Comparison of ENCODE assay signal across 1 cellular context in the genomic region with DNA sequence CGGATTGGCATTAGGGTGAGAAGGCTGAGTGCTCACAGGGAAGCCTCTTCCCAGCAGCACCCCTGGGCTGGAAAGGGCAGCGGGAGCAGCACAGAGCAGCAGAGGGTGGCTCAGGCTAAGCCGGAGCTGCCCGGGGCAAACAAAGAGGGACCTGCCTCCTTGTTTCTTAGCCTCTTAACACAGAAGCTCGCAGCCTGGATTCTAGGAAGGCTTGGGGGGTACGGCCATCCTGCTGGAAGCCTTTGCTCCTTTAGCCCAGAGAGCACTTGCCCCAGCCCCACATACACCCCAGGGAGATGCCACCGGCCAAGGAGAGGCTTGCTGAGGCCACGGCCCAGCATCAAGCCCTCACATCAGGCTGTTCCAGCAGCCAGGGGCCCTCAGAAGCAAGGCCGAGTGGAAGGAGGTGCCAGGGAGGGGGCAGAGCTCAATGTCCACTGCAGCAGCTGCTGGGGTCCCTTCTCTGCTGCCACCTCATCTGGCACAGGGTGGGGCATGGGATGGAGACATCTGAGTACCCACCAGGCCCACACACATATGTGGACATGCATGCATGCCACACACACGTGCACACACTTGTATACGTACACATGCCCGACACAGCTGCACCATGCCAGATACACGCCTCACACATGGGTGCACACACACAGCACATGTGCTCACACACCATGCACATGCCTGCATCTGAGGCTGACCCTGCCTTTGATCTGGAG.
TF ChIP-seq lines count a peak whose summit lies in the region.

No MANE protein-coding gene starts in this region.

TF ChIP-seq in GM12878, 131 proteins besides CTCF, POLR2A, EP300 and RAD21 (continued from another document):
- TF ChIP-seq, protein P1, sequence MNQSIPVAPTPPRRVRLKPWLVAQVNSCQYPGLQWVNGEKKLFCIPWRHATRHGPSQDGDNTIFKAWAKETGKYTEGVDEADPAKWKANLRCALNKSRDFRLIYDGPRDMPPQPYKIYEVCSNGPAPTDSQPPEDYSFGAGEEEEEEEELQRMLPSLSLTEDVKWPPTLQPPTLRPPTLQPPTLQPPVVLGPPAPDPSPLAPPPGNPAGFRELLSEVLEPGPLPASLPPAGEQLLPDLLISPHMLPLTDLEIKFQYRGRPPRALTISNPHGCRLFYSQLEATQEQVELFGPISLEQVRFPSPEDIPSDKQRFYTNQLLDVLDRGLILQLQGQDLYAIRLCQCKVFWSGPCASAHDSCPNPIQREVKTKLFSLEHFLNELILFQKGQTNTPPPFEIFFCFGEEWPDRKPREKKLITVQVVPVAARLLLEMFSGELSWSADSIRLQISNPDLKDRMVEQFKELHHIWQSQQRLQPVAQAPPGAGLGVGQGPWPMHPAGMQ (IDR thresholded peaks at IDR 0.05; ENCODE audit: borderline replicate concordance), result no peak
- TF ChIP-seq ESRRA (IDR thresholded peaks at IDR 0.05; ENCODE audit: low read length), result no peak
- TF ChIP-seq FOS (IDR thresholded peaks at IDR 0.05; ENCODE audit: borderline replicate concordance, extremely low read depth, insufficient read length), result no peak
- no peak for TF ChIP-seq NR2C1 (IDR thresholded peaks at IDR 0.05)
- no peak for TF ChIP-seq POU2F2 (IDR thresholded peaks at IDR 0.05; ENCODE audit: borderline replicate concordance, low read depth, low read length)
- TF ChIP-seq RFX5 (IDR thresholded peaks at IDR 0.05; ENCODE audit: low read depth, low read length), result no peak
- no peak for TF ChIP-seq NRF1 (conservative IDR thresholded peaks at IDR 0.05; ENCODE audit: low read depth, low read length)
- no peak for TF ChIP-seq CBFB (IDR thresholded peaks at IDR 0.05; ENCODE audit: low read depth)
- TF ChIP-seq PML (IDR thresholded peaks at IDR 0.05; ENCODE audit: low read length), result no peak
- no peak for TF ChIP-seq MYC (IDR thresholded peaks at IDR 0.05; ENCODE audit: insufficient read depth, insufficient read length, insufficient replicate concordance, low read length, severe bottlenecking)
